Comparison of ENCODE assay signal across 8 cellular contexts in the genomic region with DNA sequence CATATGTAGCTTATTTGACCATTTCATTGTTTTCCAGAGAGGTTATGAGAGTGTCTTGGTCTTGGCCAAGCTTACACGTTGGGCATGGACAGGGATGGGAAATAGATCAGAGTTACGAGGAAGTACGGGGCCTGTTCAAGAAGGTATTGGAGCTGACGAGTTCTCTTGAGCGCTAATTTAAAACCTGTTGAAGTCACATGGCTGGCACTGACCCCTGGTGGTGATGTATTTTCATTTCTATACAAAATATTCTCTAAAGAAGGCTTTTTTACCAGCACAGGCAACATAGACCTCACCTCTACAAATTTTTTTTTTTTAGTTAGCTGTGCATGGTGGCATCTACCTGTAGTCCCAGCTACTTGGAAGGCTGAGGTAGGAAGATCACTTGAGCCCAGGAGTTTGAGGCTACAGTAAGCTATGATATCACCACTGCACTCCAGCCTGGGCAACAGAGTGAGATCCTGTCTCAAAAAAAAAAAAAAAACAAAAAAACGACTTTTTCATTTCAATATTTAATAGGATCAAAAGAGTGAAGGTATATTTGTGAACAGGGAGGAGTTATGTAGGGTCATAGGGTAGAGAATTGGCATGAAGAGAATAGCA. TPM values are rescaled to one million over a fixed set of nuclear protein-coding genes. Genes with fewer than 3 reads are reported as not detected.
DNase-seq lines count a peak whose midpoint lies in the region; ATAC-seq and TF ChIP-seq lines count a peak whose summit lies in the region.

No MANE protein-coding gene starts in this region.

- peaks cover 15% of the 10 kb centered on the region for H3K36me3 ChIP-seq in CD4-positive, alpha-beta memory T cell (ENCODE audit: insufficient read depth, low read length)
- H3K36me3 ChIP-seq in mucosa of descending colon (ENCODE audit: low read depth) (no peaks in the 10 kb centered on the region), testis (ENCODE audit: low read depth, missing control alignments) (no peaks in the 10 kb centered on the region)

- CTCF ChIA-PET in CD4-positive, alpha-beta memory T cell (lab: Charles Lee; ENCODE audit: partially characterized antibody), result interaction anchor here (0.6 to 9.0 kb wide), 32 partner anchors 9 to 1138 kb away, joined by 3 to 111 read pairs (median 4); a partner anchor contains a TSS

- H3K4me1 Mint-ChIP-seq in CD4-positive, alpha-beta memory T cell, result peaks cover 26 to 40% (median 29%) of the 10 kb centered on the region in 4 donors
- H3K4me1 Mint-ChIP-seq in effector memory CD8-positive, alpha-beta T cell (ENCODE audit: low read depth in 2 of 2), result peaks cover 16 to 29% of the 10 kb centered on the region in 2 donors

- no peak overlapping the region for H3K4me3 Mint-ChIP-seq in CD4-positive, alpha-beta memory T cell
- no peak overlapping the region for H3K4me3 Mint-ChIP-seq in effector memory CD8-positive, alpha-beta T cell

- H3K9me3 ChIP-seq in CD4-positive, alpha-beta memory T cell (ENCODE audit: control insufficient read depth in 1 of 2, low read length in 2 of 2), result no peaks in the 10 kb centered on the region
- H3K9me3 ChIP-seq in mucosa of descending colon (no peaks in the 10 kb centered on the region), testis (no peaks in the 10 kb centered on the region)

- no peak for TF ChIP-seq CTCF in GM20000 (IDR thresholded peaks at IDR 0.05; ENCODE audit: extremely low read depth, missing control alignments)
- TF ChIP-seq CTCF in mucosa of descending colon (IDR thresholded peaks at IDR 0.05), result no peak
- TF ChIP-seq CTCF in testis (IDR thresholded peaks at IDR 0.05), result peak in 2 of 3 experiments; percentile 50 to 58

- no peaks in the 10 kb centered on the region for H3K9me3 Mint-ChIP-seq in CD4-positive, alpha-beta memory T cell
- H3K9me3 Mint-ChIP-seq in effector memory CD8-positive, alpha-beta T cell, result no peaks in the 10 kb centered on the region

- peaks cover 39 to 57% of the 10 kb centered on the region in 2 donors for H3K36me3 Mint-ChIP-seq in CD4-positive, alpha-beta memory T cell
- H3K36me3 Mint-ChIP-seq in effector memory CD8-positive, alpha-beta T cell (ENCODE audit: insufficient read depth), result peaks cover 48% of the 10 kb centered on the region

- no peak for TF ChIP-seq POLR2A in testis (IDR thresholded peaks at IDR 0.05)

- no peaks in the 10 kb centered on the region for H3K27me3 Mint-ChIP-seq in CD4-positive, alpha-beta memory T cell
- H3K27me3 Mint-ChIP-seq in effector memory CD8-positive, alpha-beta T cell, result no peaks in the 10 kb centered on the region

- POLR2A ChIA-PET in CD4-positive, alpha-beta memory T cell (lab: Charles Lee; ENCODE audit: partially characterized antibody), result interaction anchor here (1.0 to 10.7 kb wide), 4 partner anchors 20 to 273 kb away, joined by 3 to 113 read pairs (median 4); a partner anchor contains a TSS

- no peak overlapping the region for H3K4me3 ChIP-seq in CD4-positive, alpha-beta memory T cell (ENCODE audit: low read length in 2 of 2)
- no peak overlapping the region for H3K4me3 ChIP-seq in mucosa of descending colon
- H3K4me3 ChIP-seq in testis, result no peak overlapping the region

- ATAC-seq in effector memory CD8-positive, alpha-beta T cell (replicated peaks), result peak; percentile 63
- ATAC-seq in mucosa of descending colon (peak; percentile 73), HG02840 (IDR thresholded peaks at IDR 0.05; ENCODE audit: low FRiP score, unreplicated experiment) (no peak)

- intact Hi-C loops in CD4-positive, alpha-beta memory T cell (cut with micrococcal nuclease), result loop anchor here (1.0 to 5.0 kb wide), 5 partner anchors 21 to 1404 kb away; a partner anchor contains a TSS
- intact Hi-C loops in mucosa of descending colon (cut with DNase I, micrococcal nuclease) (no loop called here), testis (cut with DNase I; ENCODE audit: low total_unique reads) (no loop called here)

- peak; percentile 65 to 73 (median 67) for DNase-seq in CD4-positive, alpha-beta memory T cell
- DNase-seq in GM20000 (ENCODE audit: low spot score), result peak; percentile 43
- DNase-seq in NCI-H2227 (lab: John Stamatoyannopoulos, UW; ENCODE audit: unreplicated experiment), result peak; percentile 70
- peak; percentile 42 to 55 for DNase-seq in activated CD4-positive, alpha-beta T cell treated with anti-CD3 and anti-CD28 coated beads, Interleukin-2, amount 50 U/mL, for 48 hours
- DNase-seq in effector memory CD8-positive, alpha-beta T cell, result peak; percentile 49 to 53 (median 50)
- peak in 1 of 3 donors; percentile 79 for DNase-seq in mucosa of descending colon
- DNase-seq in testis, result peak; percentile 67

- H3K27ac Mint-ChIP-seq in CD4-positive, alpha-beta memory T cell, result peak overlapping the region in 6 of 7 donors; percentile 10 to 78 (median 37)
- peak overlapping the region; percentile 13 to 80 for H3K27ac Mint-ChIP-seq in effector memory CD8-positive, alpha-beta T cell

- H3K27me3 ChIP-seq in CD4-positive, alpha-beta memory T cell (ENCODE audit: insufficient read depth, low read length), result no peaks in the 10 kb centered on the region
- no peaks in the 10 kb centered on the region for H3K27me3 ChIP-seq in testis

- H3K27ac ChIP-seq in CD4-positive, alpha-beta memory T cell (ENCODE audit: low read depth, low read length), result no peak overlapping the region
- no peak overlapping the region for H3K27ac ChIP-seq in testis

- WGBS in testis, 2 donors, result 53 to 57% methylated on average over 6 of the region's 6 CpGs

- H3K4me1 ChIP-seq in CD4-positive, alpha-beta memory T cell (ENCODE audit: insufficient read depth, low read length), result peaks cover 23% of the 10 kb centered on the region
- H3K4me1 ChIP-seq in mucosa of descending colon (ENCODE audit: low read depth) (peaks cover 14% of the 10 kb centered on the region), testis (no peaks in the 10 kb centered on the region)

RNA-seq across cellular contexts. Expression of a gene that starts 19.6 kb away (rescaled TPM):
- 10 to 100 TPM; 77.6 to 92.7 TPM for total RNA-seq in CD4-positive, alpha-beta memory T cell
- 100 to 1,000 TPM; 137 to 224 TPM for polyA plus RNA-seq in CD4-positive, alpha-beta memory T cell
- 100 to 1,000 TPM; 408 to 683 (median 538) TPM for total RNA-seq in mucosa of descending colon
- 10 to 100 TPM; 51.7 to 52.9 TPM for total RNA-seq in testis
- 70.3 TPM for polyA plus RNA-seq in testis (ENCODE audit: insufficient read depth, low read depth, low replicate concordance)

Comparison
In these comparisons a context has a peak if more than half of its experiments do, and no peak if none do; other contexts are left out.
1. CTCF ChIP-seq: peak in testis (2 of 3); none in GM20000 (single experiment) and mucosa of descending colon (single experiment).
2. RNA of a gene that starts 19.6 kb away (total RNA-seq): 408 to 683 TPM in mucosa of descending colon; 77.6 to 92.7 TPM in CD4-positive, alpha-beta memory T cell and 51.7 to 52.9 TPM in testis; every median in the first group is over 4 times any median in the second.